In genomic region chr19:42075364-42075615, GRCh38 we compare ENCODE assay signal across 8 cellular contexts. TPM values are rescaled to one million over a fixed set of nuclear protein-coding genes. Genes with fewer than 3 reads are reported as not detected.
DNase-seq lines count a peak whose midpoint lies in the region; ATAC-seq and FAIRE-seq lines count a peak whose summit lies in the region.

No MANE protein-coding gene starts in this region.

- peaks cover 27% of the 10 kb centered on the region for H3K36me3 Mint-ChIP-seq in activated T-helper 2 cell treated with anti-CD3 and anti-CD28 coated beads, Interferon-gamma antibody, Interleukin-2, Interleukin-4, amounts not matched to agents 10 μg/mL and 5 μg/mL and 100 μg/mL, durations not matched to agents 14 hours and 24 hours and 36 hours (ENCODE audit: low read depth)

- DNase-seq in Right ventricle myocardium superior: no peak
- no peak for DNase-seq in Right ventricle myocardium inferior (ENCODE audit: missing footprints)
- DNase-seq in activated T-helper 2 cell treated with anti-CD3 and anti-CD28 coated beads, Interferon-gamma antibody, Interleukin-2, Interleukin-4, amounts not matched to agents 10 μg/mL and 5 μg/mL and 100 μg/mL, durations not matched to agents 14 hours and 24 hours and 36 hours (ENCODE audit: low spot score): no peak
- no peak for DNase-seq in iPS DF 6.9 (ENCODE audit: low read depth, low spot score)
- peak in 1 of 2 donors; percentile 16 for DNase-seq in stimulated activated naive CD8-positive, alpha-beta T cell treated with anti-CD3 and anti-CD28 coated beads, Interleukin-15, amount 100 ng/mL, for 72 hours
- no peak for DNase-seq in frontal cortex (ENCODE audit: low spot score in 2 of 2)
- no peak for DNase-seq in amniotic stem cell (lab: John Stamatoyannopoulos, UW)
- no peak for DNase-seq in NCI-H1417 treated with DMSO at 0.1 percent for 48 hours (lab: John Stamatoyannopoulos, UW)

- peak overlapping the region; percentile 28; the same call in 1 of the 2 replicates for H3K4me3 ChIP-seq in iPS DF 6.9 (ENCODE audit: low read length)

- H3K27ac ChIP-seq in iPS DF 6.9 (ENCODE audit: low read length): no peak overlapping the region

- H3K27me3 Mint-ChIP-seq in activated T-helper 2 cell treated with anti-CD3 and anti-CD28 coated beads, Interferon-gamma antibody, Interleukin-2, Interleukin-4, amounts not matched to agents 10 μg/mL and 5 μg/mL and 100 μg/mL, durations not matched to agents 14 hours and 24 hours and 36 hours (ENCODE audit: low read depth): peaks cover 6% of the 10 kb centered on the region
- H3K27me3 Mint-ChIP-seq in stimulated activated naive CD8-positive, alpha-beta T cell treated with anti-CD3 and anti-CD28 coated beads, Interleukin-15, amount 100 ng/mL, for 72 hours: peaks cover 9% of the 10 kb centered on the region

- no peaks in the 10 kb centered on the region for H3K9me3 Mint-ChIP-seq in activated T-helper 2 cell treated with anti-CD3 and anti-CD28 coated beads, Interferon-gamma antibody, Interleukin-2, Interleukin-4, amounts not matched to agents 10 μg/mL and 5 μg/mL and 100 μg/mL, durations not matched to agents 14 hours and 24 hours and 36 hours
- H3K9me3 Mint-ChIP-seq in stimulated activated naive CD8-positive, alpha-beta T cell treated with anti-CD3 and anti-CD28 coated beads, Interleukin-15, amount 100 ng/mL, for 72 hours: no peaks in the 10 kb centered on the region

- peaks cover 1% of the 10 kb centered on the region; the same call in 1 of the 2 replicates for H3K4me1 ChIP-seq in iPS DF 6.9 (ENCODE audit: control insufficient read depth, insufficient read depth, low read length)

- H3K9me3 ChIP-seq in iPS DF 6.9 (ENCODE audit: control insufficient read depth, insufficient read depth, low read length): no peaks in the 10 kb centered on the region

- peaks cover 20% of the 10 kb centered on the region for H3K36me3 ChIP-seq in iPS DF 6.9 (ENCODE audit: control insufficient read depth, insufficient read depth, low read length)

- peak overlapping the region; percentile 100 for H3K27ac Mint-ChIP-seq in activated T-helper 2 cell treated with anti-CD3 and anti-CD28 coated beads, Interferon-gamma antibody, Interleukin-2, Interleukin-4, amounts not matched to agents 10 μg/mL and 5 μg/mL and 100 μg/mL, durations not matched to agents 14 hours and 24 hours and 36 hours
- H3K27ac Mint-ChIP-seq in stimulated activated naive CD8-positive, alpha-beta T cell treated with anti-CD3 and anti-CD28 coated beads, Interleukin-15, amount 100 ng/mL, for 72 hours: peak overlapping the region; percentile 99

- FAIRE-seq in frontal cortex (lab: Jason Lieb, UNC): no peak

- ATAC-seq in Right ventricle myocardium superior (ENCODE audit: poor library complexity): peak; percentile 2
- ATAC-seq in Right ventricle myocardium inferior: no peak
- ATAC-seq in stimulated activated naive CD8-positive, alpha-beta T cell treated with anti-CD3 and anti-CD28 coated beads, Interleukin-15, amount 100 ng/mL, for 72 hours: peak; percentile 3

- H3K27me3 ChIP-seq in iPS DF 6.9 (ENCODE audit: control insufficient read depth, insufficient read depth, low read length): no peaks in the 10 kb centered on the region

- H3K4me1 Mint-ChIP-seq in activated T-helper 2 cell treated with anti-CD3 and anti-CD28 coated beads, Interferon-gamma antibody, Interleukin-2, Interleukin-4, amounts not matched to agents 10 μg/mL and 5 μg/mL and 100 μg/mL, durations not matched to agents 14 hours and 24 hours and 36 hours (ENCODE audit: low read depth): peaks cover 30% of the 10 kb centered on the region
- peaks cover 30% of the 10 kb centered on the region for H3K4me1 Mint-ChIP-seq in stimulated activated naive CD8-positive, alpha-beta T cell treated with anti-CD3 and anti-CD28 coated beads, Interleukin-15, amount 100 ng/mL, for 72 hours

- no CpG with 5 or more reads among the region's 3 CpGs for WGBS in iPS DF 6.9 (ENCODE audit: insufficient coverage, insufficient read length)

- intact Hi-C loops in Right ventricle myocardium superior (cut with DNase I): no loop called here
- intact Hi-C loops in Right ventricle myocardium inferior (cut with DNase I): loop anchor here (1.0 to 2.0 kb wide), 2 partner anchors 36 to 81 kb away; partner anchors contain the start of gene ATP1A3
- intact Hi-C loops in activated T-helper 2 cell treated with anti-CD3 and anti-CD28 coated beads, Interferon-gamma antibody, Interleukin-2, Interleukin-4, amounts not matched to agents 10 μg/mL and 5 μg/mL and 100 μg/mL, durations not matched to agents 14 hours and 24 hours and 36 hours (cut with micrococcal nuclease): no loop called here

- peak overlapping the region; percentile 97 for H3K4me3 Mint-ChIP-seq in activated T-helper 2 cell treated with anti-CD3 and anti-CD28 coated beads, Interferon-gamma antibody, Interleukin-2, Interleukin-4, amounts not matched to agents 10 μg/mL and 5 μg/mL and 100 μg/mL, durations not matched to agents 14 hours and 24 hours and 36 hours (ENCODE audit: low read depth)
- peak overlapping the region; percentile 93 to 94 for H3K4me3 Mint-ChIP-seq in stimulated activated naive CD8-positive, alpha-beta T cell treated with anti-CD3 and anti-CD28 coated beads, Interleukin-15, amount 100 ng/mL, for 72 hours

RNA-seq across cellular contexts. Expression of gene ZNF574, which starts 0.7 kb away (rescaled TPM):
- total RNA-seq in Right ventricle myocardium superior (8.4 TPM), Right ventricle myocardium inferior (9.1 TPM), frontal cortex (13.5 TPM)
- 15.7 and 16.6 TPM in 2 replicates for total RNA-seq in activated T-helper 2 cell treated with anti-CD3 and anti-CD28 coated beads, Interferon-gamma antibody, Interleukin-2, Interleukin-4, amounts not matched to agents 10 μg/mL and 5 μg/mL and 100 μg/mL, durations not matched to agents 14 hours and 24 hours and 36 hours

RNA-seq across cellular contexts. Expression of gene GRIK5, which starts 5.3 kb away (rescaled TPM):
- 4.0 TPM for total RNA-seq in Right ventricle myocardium superior
- 5.1 TPM for total RNA-seq in Right ventricle myocardium inferior
- total RNA-seq in activated T-helper 2 cell treated with anti-CD3 and anti-CD28 coated beads, Interferon-gamma antibody, Interleukin-2, Interleukin-4, amounts not matched to agents 10 μg/mL and 5 μg/mL and 100 μg/mL, durations not matched to agents 14 hours and 24 hours and 36 hours: 2.4 and 3.3 TPM in 2 replicates
- total RNA-seq in frontal cortex: 13.9 TPM

RNA-seq across cellular contexts. Expression of gene POU2F2, which starts 57.0 kb away (rescaled TPM):
- total RNA-seq in Right ventricle myocardium superior (0.91 TPM), Right ventricle myocardium inferior (1.5 TPM), frontal cortex (2.9 TPM)
- total RNA-seq in activated T-helper 2 cell treated with anti-CD3 and anti-CD28 coated beads, Interferon-gamma antibody, Interleukin-2, Interleukin-4, amounts not matched to agents 10 μg/mL and 5 μg/mL and 100 μg/mL, durations not matched to agents 14 hours and 24 hours and 36 hours: 48.6 and 49.5 TPM in 2 replicates

Comparison
In these comparisons a context has a peak if more than half of its experiments do, and no peak if none do; other contexts are left out.
1. RNA of gene POU2F2, which starts 57.0 kb away (total RNA-seq): 48.6 to 49.5 TPM in activated T-helper 2 cell treated with anti-CD3 and anti-CD28 coated beads, Interferon-gamma antibody, Interleukin-2, Interleukin-4, amounts not matched to agents 10 μg/mL and 5 μg/mL and 100 μg/mL, durations not matched to agents 14 hours and 24 hours and 36 hours; 2.9 TPM in frontal cortex (single experiment), 1.5 TPM in Right ventricle myocardium inferior (single experiment) and 0.91 TPM in Right ventricle myocardium superior (single experiment); every median in the first group is over 10 times any median in the second.